17 cellular contexts compared by ENCODE assay signal in genomic region chr19:15212682-15213081, GRCh38. TPM values are rescaled to one million over a fixed set of nuclear protein-coding genes. Genes with fewer than 3 reads are reported as not detected.
DNase-seq lines count a peak whose midpoint lies in the region; ATAC-seq and TF ChIP-seq lines count a peak whose summit lies in the region.
"Had no signal": no experiment of that assay in that cellular context is flagged by ENCODE, and none has a peak within 500 bp of the region (broad histone marks: within the 10 kb centered on the region; RNA-seq: fewer than 3 reads in every experiment).

No MANE protein-coding gene starts in this region.

- H3K4me3 Mint-ChIP-seq in CD14-positive monocyte = peak overlapping the region in 1 of 2 donors; percentile 39
- no peak overlapping the region for H3K4me3 Mint-ChIP-seq in Calu3 (ENCODE audit: low read depth, unreplicated experiment)
- H3K4me3 Mint-ChIP-seq: CD8-positive, alpha-beta memory T cell had no signal

- no peaks in the 10 kb centered on the region for H3K9me3 ChIP-seq in tibial artery
- H3K9me3 ChIP-seq: A549, BE2C, Caco-2, HAP-1 had no signal

- TF ChIP-seq CTCF in CD14-positive monocyte (IDR thresholded peaks at IDR 0.05) (no peak), tibial artery (IDR thresholded peaks at IDR 0.05) (no peak), Calu3 (IDR thresholded peaks at IDR 0.05; ENCODE audit: unreplicated experiment) (no peak)

- no TSS peak for BruUV-seq in Calu3 (replicated peaks; lab: Mats Ljungman, UMichigan)

- H3K36me3 Mint-ChIP-seq in CD14-positive monocyte = no peaks in the 10 kb centered on the region
- H3K36me3 Mint-ChIP-seq in Calu3 (ENCODE audit: insufficient read depth, unreplicated experiment) = no peaks in the 10 kb centered on the region
- H3K36me3 Mint-ChIP-seq: CD8-positive, alpha-beta memory T cell had no signal

- H3K9me3 Mint-ChIP-seq in CD14-positive monocyte (no peaks in the 10 kb centered on the region), Calu3 (ENCODE audit: low read depth, unreplicated experiment) (no peaks in the 10 kb centered on the region)

- H3K4me3 ChIP-seq in tibial artery = no peak overlapping the region
- H3K4me3 ChIP-seq: A549, HAP-1 had no signal

- intact Hi-C loops in CD14-positive monocyte (cut with micrococcal nuclease) (no loop called here), tibial artery (cut with DNase I; ENCODE audit: low total_unique reads) (loop anchor here (5.0 kb wide), 1 partner anchor 35 kb away; no protein-coding TSS in a partner anchor), Calu3 (cut with micrococcal nuclease; ENCODE audit: unreplicated experiment) (no loop called here)

- ATAC-seq in left lobe of liver (peak; percentile 37), GM19463 (IDR thresholded peaks at IDR 0.05; ENCODE audit: unreplicated experiment) (no peak)
- ATAC-seq: A549 had no signal

- H3K27ac Mint-ChIP-seq in CD14-positive monocyte (peak overlapping the region in 5 of 7 donors; percentile 19 to 85 (median 78)), Calu3 (ENCODE audit: unreplicated experiment) (no peak overlapping the region)
- H3K27ac Mint-ChIP-seq: CD8-positive, alpha-beta memory T cell had no signal

- peaks cover 0 to 74% (median 46%) of the 10 kb centered on the region in 4 donors for H3K4me1 ChIP-seq in tibial artery
- H3K4me1 ChIP-seq: BE2C, HAP-1 had no signal

- no peaks in the 10 kb centered on the region for H3K27me3 ChIP-seq in tibial artery
- H3K27me3 ChIP-seq: BE2C had no signal

- H3K27ac ChIP-seq in tibial artery = peak overlapping the region; percentile 84 to 86
- H3K27ac ChIP-seq: C4-2B had no signal

- peaks cover 0 to 6% (median 2%) of the 10 kb centered on the region in 3 donors for H3K27me3 Mint-ChIP-seq in CD14-positive monocyte (ENCODE audit: low read depth in 3 of 3)
- H3K27me3 Mint-ChIP-seq in Calu3 (ENCODE audit: unreplicated experiment) = no peaks in the 10 kb centered on the region

- H3K36me3 ChIP-seq in tibial artery = no peaks in the 10 kb centered on the region
- H3K36me3 ChIP-seq: BE2C, HAP-1 had no signal

- CTCF ChIA-PET in Calu3 (lab: Charles Lee) = no interaction called here

- peaks cover 44% of the 10 kb centered on the region for H3K4me1 Mint-ChIP-seq in CD14-positive monocyte
- peaks cover 10% of the 10 kb centered on the region for H3K4me1 Mint-ChIP-seq in Calu3 (ENCODE audit: low read depth, unreplicated experiment)
- H3K4me1 Mint-ChIP-seq: CD8-positive, alpha-beta memory T cell had no signal

- DNase-seq in CD14-positive monocyte (ENCODE audit: low spot score) (no peak), CD1c-positive myeloid dendritic cell (ENCODE audit: extremely low spot score) (peak; percentile 79), left lobe of liver (ENCODE audit: low spot score) (no peak), tibial artery (no peak), Calu3 (no peak), RPMI8226 (no peak)
- DNase-seq: BE2C; Caco-2; CD8-positive, alpha-beta memory T cell; DMS53; GF-D8 had no signal

RNA-seq across cellular contexts. Expression of gene NOTCH3, which starts 11.9 kb away (rescaled TPM):
- under 1 TPM in 1 of 2 donors, not detected in 1; 0.05 TPM for polyA plus RNA-seq in CD14-positive monocyte
- total RNA-seq in left lobe of liver (4.6 TPM), Calu3 (2022) (32.6 and 44.7 TPM in 2 replicates)
- polyA plus RNA-seq: CD8-positive, alpha-beta memory T cell had no signal

RNA-seq across cellular contexts. Expression of gene EPHX3, which starts 19.6 kb away (rescaled TPM):
- polyA plus RNA-seq in CD14-positive monocyte = 1 to 10 TPM in 1 of 2 donors, under 1 TPM in 1; 0.23 to 1.5 TPM
- 0.15 TPM for total RNA-seq in left lobe of liver
- 0.86 and 1.0 TPM in 2 replicates for total RNA-seq in Calu3 (2022)
- total RNA-seq: CD8-positive, alpha-beta memory T cell; HT1080 had no signal
- polyA plus RNA-seq: AG04450; CD8-positive, alpha-beta memory T cell had no signal
